ENCODE assay signal across 1 cellular context in genomic region chr3:138174421-138175122, GRCh38.
TF ChIP-seq lines count a peak whose summit lies in the region.

DBR1 (minus strand) TSS chr3:138174921; CDS start chr3:138174795, 126 bp downstream.

TF ChIP-seq in HEK293, 187 proteins besides CTCF, POLR2A, EP300 and RAD21 (continued from another document):
- TF ChIP-seq ZNF394 (tag by site-specific recombination; IDR thresholded peaks at IDR 0.05; ENCODE audit: borderline replicate concordance) (peak; percentile 28; the same call in 1 of the 2 replicates), SCRT1 (tag by site-specific recombination; IDR thresholded peaks at IDR 0.05; ENCODE audit: borderline replicate concordance) (0 out of 2 replicates have a peak, but pooled peaks have one; percentile 25), MZF1 (tag by site-specific recombination; IDR thresholded peaks at IDR 0.05; ENCODE audit: borderline replicate concordance) (no peak), ZNF658 (tag by site-specific recombination; IDR thresholded peaks at IDR 0.05) (no peak), ZNF558 (tag by site-specific recombination; IDR thresholded peaks at IDR 0.05) (no peak), TSHZ1 (tag by site-specific recombination; IDR thresholded peaks at IDR 0.05; ENCODE audit: borderline replicate concordance) (no peak), ZNF146 (tag by site-specific recombination; IDR thresholded peaks at IDR 0.05) (no peak), ZNF76 (tag by site-specific recombination; IDR thresholded peaks at IDR 0.05; ENCODE audit: borderline replicate concordance, low read depth) (0 out of 2 replicates have a peak, but pooled peaks have one; percentile 22), ZNF473 (tag by site-specific recombination; IDR thresholded peaks at IDR 0.05) (no peak), ZNF398 (tag by site-specific recombination; IDR thresholded peaks at IDR 0.05) (no peak), ZNF175 (tag by site-specific recombination; IDR thresholded peaks at IDR 0.05) (no peak), GLIS1 (tag by site-specific recombination; IDR thresholded peaks at IDR 0.05) (peak; percentile 58), ZNF704 (tag by site-specific recombination; IDR thresholded peaks at IDR 0.05) (no peak), ZNF529 (tag by site-specific recombination; IDR thresholded peaks at IDR 0.05; ENCODE audit: insufficient replicate concordance) (no peak), ZNF571 (tag by site-specific recombination; IDR thresholded peaks at IDR 0.05) (no peak), ZNF449 (tag by site-specific recombination; IDR thresholded peaks at IDR 0.05) (no peak; the same call in none of the 2 replicates), KLF9 (tag by site-specific recombination; IDR thresholded peaks at IDR 0.05; ENCODE audit: low read depth) (no peak), PRDM10 (tag by site-specific recombination; IDR thresholded peaks at IDR 0.05) (peak; percentile 96), ZNF621 (tag by site-specific recombination; IDR thresholded peaks at IDR 0.05) (no peak), ZBTB17 (tag by site-specific recombination; IDR thresholded peaks at IDR 0.05) (peak; percentile 78), ZNF510 (tag by site-specific recombination; IDR thresholded peaks at IDR 0.05; ENCODE audit: insufficient replicate concordance) (no peak), ZBTB21 (tag by site-specific recombination; IDR thresholded peaks at IDR 0.05) (no peak), ZNF280C (tag by site-specific recombination; IDR thresholded peaks at IDR 0.05) (no peak), ZNF155 (tag by site-specific recombination; IDR thresholded peaks at IDR 0.05) (no peak), ZNF626 (tag by site-specific recombination; IDR thresholded peaks at IDR 0.05) (no peak), FEZF1 (tag by site-specific recombination; IDR thresholded peaks at IDR 0.05) (no peak), ZNF747 (tag by site-specific recombination; IDR thresholded peaks at IDR 0.05) (no peak), ZNF521 (tag by site-specific recombination; IDR thresholded peaks at IDR 0.05) (no peak), TCF7L2 (IDR thresholded peaks at IDR 0.05; ENCODE audit: borderline replicate concordance, low read depth, low read length) (no peak), MYNN (tag by site-specific recombination; IDR thresholded peaks at IDR 0.05; ENCODE audit: borderline replicate concordance) (no peak), ZNF404 (tag by site-specific recombination; IDR thresholded peaks at IDR 0.05) (no peak), ZNF133 (tag by site-specific recombination; IDR thresholded peaks at IDR 0.05) (no peak), ZNF585B (tag by site-specific recombination; IDR thresholded peaks at IDR 0.05) (no peak), ZNF37A (tag by site-specific recombination; IDR thresholded peaks at IDR 0.05) (no peak), PBX3 (CRISPR knock-in tag; IDR thresholded peaks at IDR 0.05) (no peak), HOXC10 (CRISPR knock-in tag; IDR thresholded peaks at IDR 0.05) (no peak), ZNF707 (tag by site-specific recombination; IDR thresholded peaks at IDR 0.05) (no peak), ZNF121 (tag by site-specific recombination; IDR thresholded peaks at IDR 0.05) (no peak), ZNF335 (tag by site-specific recombination; conservative IDR thresholded peaks at IDR 0.05) (peak; percentile 71), ZNF561 (tag by site-specific recombination; IDR thresholded peaks at IDR 0.05; ENCODE audit: borderline replicate concordance) (no peak), ZNF239 (tag by site-specific recombination; IDR thresholded peaks at IDR 0.05) (no peak)
